Comparison of ENCODE assay signal across 1 cellular context in genomic region chr2:71748227-71748626, GRCh38.
TF ChIP-seq lines count a peak whose summit lies in the region.

No MANE protein-coding gene starts in this region.

TF ChIP-seq in K562, 482 proteins besides CTCF, POLR2A, EP300 and RAD21 (continued from another document and continues in another):
- TF ChIP-seq ZNF511 (CRISPR knock-in tag; IDR thresholded peaks at IDR 0.05) (no peak), NELFE (IDR thresholded peaks at IDR 0.05; ENCODE audit: insufficient read depth, insufficient read length) (no peak), TEAD1 (CRISPR knock-in tag; IDR thresholded peaks at IDR 0.05) (peak in 1 of 2 experiments; percentile 46; a peak in 1 of 4 replicates), ZEB2 (IDR thresholded peaks at IDR 0.05) (peak; percentile 44; the same call in 1 of the 2 replicates), SMARCA5 (IDR thresholded peaks at IDR 0.05) (no peak), RBBP5 (IDR thresholded peaks at IDR 0.05; ENCODE audit: borderline replicate concordance, insufficient read depth, low read length, poor library complexity, severe bottlenecking) (no peak), TAF15 (IDR thresholded peaks at IDR 0.05; ENCODE audit: low read depth, low read length) (no peak), HES1 (IDR thresholded peaks at IDR 0.05; ENCODE audit: low read depth) (peak; percentile 78), SMARCA4 (IDR thresholded peaks at IDR 0.05) (peak; percentile 76), CEBPZ (IDR thresholded peaks at IDR 0.05; ENCODE audit: borderline replicate concordance, low read depth, low read length) (no peak), MXI1 (IDR thresholded peaks at IDR 0.05; ENCODE audit: low read depth, low read length) (no peak), L3MBTL2 (IDR thresholded peaks at IDR 0.05) (peak; percentile 59), IRF1 (CRISPR knock-in tag; IDR thresholded peaks at IDR 0.05; ENCODE audit: borderline replicate concordance) (no peak), SETDB1 (IDR thresholded peaks at IDR 0.05; ENCODE audit: low read length) (no peak), SOX6 (IDR thresholded peaks at IDR 0.05) (peak; percentile 36; the same call in 1 of the 2 replicates), NFRKB (IDR thresholded peaks at IDR 0.05; ENCODE audit: low read depth) (no peak), HMG20B (CRISPR knock-in tag; IDR thresholded peaks at IDR 0.05) (no peak), ZNF445 (CRISPR knock-in tag; IDR thresholded peaks at IDR 0.05; ENCODE audit: low read depth) (no peak), CBFA2T3 (IDR thresholded peaks at IDR 0.05) (peak; percentile 48; the same call in 1 of the 2 replicates), CBX2 (IDR thresholded peaks at IDR 0.05; ENCODE audit: insufficient read depth, low read length, poor library complexity, severe bottlenecking) (no peak), MIER1 (IDR thresholded peaks at IDR 0.05; ENCODE audit: low read depth) (no peak), ZKSCAN3 (CRISPR knock-in tag; IDR thresholded peaks at IDR 0.05) (no peak), PPARD (CRISPR knock-in tag; IDR thresholded peaks at IDR 0.05) (no peak), ZNF24 (IDR thresholded peaks at IDR 0.05) (no peak), RBFOX2 (IDR thresholded peaks at IDR 0.05; ENCODE audit: low read depth, low read length) (peak; percentile 27; the same call in 1 of the 2 replicates), MTA1 (IDR thresholded peaks at IDR 0.05; ENCODE audit: borderline replicate concordance) (no peak), ZNF12 (CRISPR knock-in tag; IDR thresholded peaks at IDR 0.05) (no peak), ZSCAN32 (CRISPR knock-in tag; IDR thresholded peaks at IDR 0.05) (no peak), ZNF707 (CRISPR knock-in tag; conservative IDR thresholded peaks at IDR 0.05) (no peak), ZFP36 (IDR thresholded peaks at IDR 0.05; ENCODE audit: low read depth, low read length, partially characterized antibody) (peak; percentile 77), FOXP1 (CRISPR knock-in tag; IDR thresholded peaks at IDR 0.05) (no peak), NFIC (IDR thresholded peaks at IDR 0.05) (peak; percentile 41; the same call in 1 of the 2 replicates), TAF7 (tag; IDR thresholded peaks at IDR 0.05) (no peak), ATF1 (CRISPR knock-in tag; IDR thresholded peaks at IDR 0.05) (no peak), ATF1 (tag; IDR thresholded peaks at IDR 0.05) (peak; percentile 32), KLF13 (tag; IDR thresholded peaks at IDR 0.05; ENCODE audit: borderline replicate concordance, low read depth) (no peak)
- TF ChIP-seq, protein P1, sequence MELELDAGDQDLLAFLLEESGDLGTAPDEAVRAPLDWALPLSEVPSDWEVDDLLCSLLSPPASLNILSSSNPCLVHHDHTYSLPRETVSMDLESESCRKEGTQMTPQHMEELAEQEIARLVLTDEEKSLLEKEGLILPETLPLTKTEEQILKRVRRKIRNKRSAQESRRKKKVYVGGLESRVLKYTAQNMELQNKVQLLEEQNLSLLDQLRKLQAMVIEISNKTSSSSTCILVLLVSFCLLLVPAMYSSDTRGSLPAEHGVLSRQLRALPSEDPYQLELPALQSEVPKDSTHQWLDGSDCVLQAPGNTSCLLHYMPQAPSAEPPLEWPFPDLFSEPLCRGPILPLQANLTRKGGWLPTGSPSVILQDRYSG (tag; conservative IDR thresholded peaks at IDR 0.05; ENCODE audit: low read depth) = 0 out of 2 replicates have a peak, but pooled peaks have one; percentile 65
- TF ChIP-seq, protein P2, sequence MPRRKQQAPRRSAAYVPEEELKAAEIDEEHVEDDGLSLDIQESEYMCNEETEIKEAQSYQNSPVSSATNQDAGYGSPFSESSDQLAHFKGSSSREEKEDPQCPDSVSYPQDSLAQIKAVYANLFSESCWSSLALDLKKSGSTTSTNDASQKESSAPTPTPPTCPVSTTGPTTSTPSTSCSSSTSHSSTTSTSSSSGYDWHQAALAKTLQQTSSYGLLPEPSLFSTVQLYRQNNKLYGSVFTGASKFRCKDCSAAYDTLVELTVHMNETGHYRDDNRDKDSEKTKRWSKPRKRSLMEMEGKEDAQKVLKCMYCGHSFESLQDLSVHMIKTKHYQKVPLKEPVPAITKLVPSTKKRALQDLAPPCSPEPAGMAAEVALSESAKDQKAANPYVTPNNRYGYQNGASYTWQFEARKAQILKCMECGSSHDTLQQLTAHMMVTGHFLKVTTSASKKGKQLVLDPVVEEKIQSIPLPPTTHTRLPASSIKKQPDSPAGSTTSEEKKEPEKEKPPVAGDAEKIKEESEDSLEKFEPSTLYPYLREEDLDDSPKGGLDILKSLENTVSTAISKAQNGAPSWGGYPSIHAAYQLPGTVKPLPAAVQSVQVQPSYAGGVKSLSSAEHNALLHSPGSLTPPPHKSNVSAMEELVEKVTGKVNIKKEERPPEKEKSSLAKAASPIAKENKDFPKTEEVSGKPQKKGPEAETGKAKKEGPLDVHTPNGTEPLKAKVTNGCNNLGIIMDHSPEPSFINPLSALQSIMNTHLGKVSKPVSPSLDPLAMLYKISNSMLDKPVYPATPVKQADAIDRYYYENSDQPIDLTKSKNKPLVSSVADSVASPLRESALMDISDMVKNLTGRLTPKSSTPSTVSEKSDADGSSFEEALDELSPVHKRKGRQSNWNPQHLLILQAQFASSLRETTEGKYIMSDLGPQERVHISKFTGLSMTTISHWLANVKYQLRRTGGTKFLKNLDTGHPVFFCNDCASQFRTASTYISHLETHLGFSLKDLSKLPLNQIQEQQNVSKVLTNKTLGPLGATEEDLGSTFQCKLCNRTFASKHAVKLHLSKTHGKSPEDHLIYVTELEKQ (CRISPR knock-in tag; IDR thresholded peaks at IDR 0.05) = no peak
- TF ChIP-seq, protein P3, sequence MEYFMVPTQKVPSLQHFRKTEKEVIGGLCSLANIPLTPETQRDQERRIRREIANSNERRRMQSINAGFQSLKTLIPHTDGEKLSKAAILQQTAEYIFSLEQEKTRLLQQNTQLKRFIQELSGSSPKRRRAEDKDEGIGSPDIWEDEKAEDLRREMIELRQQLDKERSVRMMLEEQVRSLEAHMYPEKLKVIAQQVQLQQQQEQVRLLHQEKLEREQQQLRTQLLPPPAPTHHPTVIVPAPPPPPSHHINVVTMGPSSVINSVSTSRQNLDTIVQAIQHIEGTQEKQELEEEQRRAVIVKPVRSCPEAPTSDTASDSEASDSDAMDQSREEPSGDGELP (CRISPR knock-in tag; IDR thresholded peaks at IDR 0.05; ENCODE audit: borderline replicate concordance) = peak; percentile 49; the same call in 1 of the 2 replicates
- TF ChIP-seq, protein P4, sequence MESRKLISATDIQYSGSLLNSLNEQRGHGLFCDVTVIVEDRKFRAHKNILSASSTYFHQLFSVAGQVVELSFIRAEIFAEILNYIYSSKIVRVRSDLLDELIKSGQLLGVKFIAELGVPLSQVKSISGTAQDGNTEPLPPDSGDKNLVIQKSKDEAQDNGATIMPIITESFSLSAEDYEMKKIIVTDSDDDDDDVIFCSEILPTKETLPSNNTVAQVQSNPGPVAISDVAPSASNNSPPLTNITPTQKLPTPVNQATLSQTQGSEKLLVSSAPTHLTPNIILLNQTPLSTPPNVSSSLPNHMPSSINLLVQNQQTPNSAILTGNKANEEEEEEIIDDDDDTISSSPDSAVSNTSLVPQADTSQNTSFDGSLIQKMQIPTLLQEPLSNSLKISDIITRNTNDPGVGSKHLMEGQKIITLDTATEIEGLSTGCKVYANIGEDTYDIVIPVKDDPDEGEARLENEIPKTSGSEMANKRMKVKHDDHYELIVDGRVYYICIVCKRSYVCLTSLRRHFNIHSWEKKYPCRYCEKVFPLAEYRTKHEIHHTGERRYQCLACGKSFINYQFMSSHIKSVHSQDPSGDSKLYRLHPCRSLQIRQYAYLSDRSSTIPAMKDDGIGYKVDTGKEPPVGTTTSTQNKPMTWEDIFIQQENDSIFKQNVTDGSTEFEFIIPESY (CRISPR knock-in tag; IDR thresholded peaks at IDR 0.05) = no peak
- TF ChIP-seq, protein P5, sequence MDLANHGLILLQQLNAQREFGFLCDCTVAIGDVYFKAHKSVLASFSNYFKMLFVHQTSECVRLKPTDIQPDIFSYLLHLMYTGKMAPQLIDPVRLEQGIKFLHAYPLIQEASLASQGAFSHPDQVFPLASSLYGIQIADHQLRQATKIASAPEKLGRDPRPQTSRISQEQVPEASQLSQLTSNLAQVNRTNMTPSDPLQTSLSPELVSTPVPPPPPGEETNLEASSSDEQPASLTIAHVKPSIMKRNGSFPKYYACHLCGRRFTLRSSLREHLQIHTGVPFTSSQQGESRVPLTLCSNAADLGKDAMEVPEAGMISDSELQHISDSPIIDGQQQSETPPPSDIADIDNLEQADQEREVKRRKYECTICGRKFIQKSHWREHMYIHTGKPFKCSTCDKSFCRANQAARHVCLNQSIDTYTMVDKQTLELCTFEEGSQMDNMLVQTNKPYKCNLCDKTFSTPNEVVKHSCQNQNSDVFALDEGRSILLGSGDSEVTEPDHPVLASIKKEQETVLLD (IDR thresholded peaks at IDR 0.05) = peak; percentile 14; the same call in 1 of the 2 replicates
- TF ChIP-seq, protein P6, sequence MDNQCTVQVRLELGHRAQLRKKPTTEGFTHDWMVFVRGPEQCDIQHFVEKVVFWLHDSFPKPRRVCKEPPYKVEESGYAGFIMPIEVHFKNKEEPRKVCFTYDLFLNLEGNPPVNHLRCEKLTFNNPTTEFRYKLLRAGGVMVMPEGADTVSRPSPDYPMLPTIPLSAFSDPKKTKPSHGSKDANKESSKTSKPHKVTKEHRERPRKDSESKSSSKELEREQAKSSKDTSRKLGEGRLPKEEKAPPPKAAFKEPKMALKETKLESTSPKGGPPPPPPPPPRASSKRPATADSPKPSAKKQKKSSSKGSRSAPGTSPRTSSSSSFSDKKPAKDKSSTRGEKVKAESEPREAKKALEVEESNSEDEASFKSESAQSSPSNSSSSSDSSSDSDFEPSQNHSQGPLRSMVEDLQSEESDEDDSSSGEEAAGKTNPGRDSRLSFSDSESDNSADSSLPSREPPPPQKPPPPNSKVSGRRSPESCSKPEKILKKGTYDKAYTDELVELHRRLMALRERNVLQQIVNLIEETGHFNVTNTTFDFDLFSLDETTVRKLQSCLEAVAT (IDR thresholded peaks at IDR 0.05) = 0 out of 4 replicates have a peak, but pooled peaks of 1 of the 2 experiments have one; percentile 41
- TF ChIP-seq, protein P7, sequence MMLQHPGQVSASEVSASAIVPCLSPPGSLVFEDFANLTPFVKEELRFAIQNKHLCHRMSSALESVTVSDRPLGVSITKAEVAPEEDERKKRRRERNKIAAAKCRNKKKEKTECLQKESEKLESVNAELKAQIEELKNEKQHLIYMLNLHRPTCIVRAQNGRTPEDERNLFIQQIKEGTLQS (IDR thresholded peaks at IDR 0.05) = peak; percentile 63
- TF ChIP-seq, protein P7 (CRISPR knock-in tag; conservative IDR thresholded peaks at IDR 0.05) = no peak
- TF ChIP-seq, protein P8, sequence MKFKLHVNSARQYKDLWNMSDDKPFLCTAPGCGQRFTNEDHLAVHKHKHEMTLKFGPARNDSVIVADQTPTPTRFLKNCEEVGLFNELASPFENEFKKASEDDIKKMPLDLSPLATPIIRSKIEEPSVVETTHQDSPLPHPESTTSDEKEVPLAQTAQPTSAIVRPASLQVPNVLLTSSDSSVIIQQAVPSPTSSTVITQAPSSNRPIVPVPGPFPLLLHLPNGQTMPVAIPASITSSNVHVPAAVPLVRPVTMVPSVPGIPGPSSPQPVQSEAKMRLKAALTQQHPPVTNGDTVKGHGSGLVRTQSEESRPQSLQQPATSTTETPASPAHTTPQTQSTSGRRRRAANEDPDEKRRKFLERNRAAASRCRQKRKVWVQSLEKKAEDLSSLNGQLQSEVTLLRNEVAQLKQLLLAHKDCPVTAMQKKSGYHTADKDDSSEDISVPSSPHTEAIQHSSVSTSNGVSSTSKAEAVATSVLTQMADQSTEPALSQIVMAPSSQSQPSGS (CRISPR knock-in tag; IDR thresholded peaks at IDR 0.05) = no peak
